ENCODE assay signal across 22 cellular contexts in genomic region chr1:184471686-184472085, GRCh38.
DNase-seq lines count a peak whose midpoint lies in the region; ATAC-seq, FAIRE-seq and TF ChIP-seq lines count a peak whose summit lies in the region.
"Had no signal": no experiment of that assay in that cellular context is flagged by ENCODE, and none has a peak within 500 bp of the region (broad histone marks: within the 10 kb centered on the region; RNA-seq: fewer than 3 reads in every experiment).

No MANE protein-coding gene starts in this region.

- H2BK5ac ChIP-seq in trophoblast cell (ENCODE audit: low read depth, low read length, poor library complexity) = no peak overlapping the region

- H2BK12ac ChIP-seq in trophoblast cell (ENCODE audit: low read length) = no peak overlapping the region

- peak; percentile 88 for FAIRE-seq in D721Med (lab: Jason Lieb, UNC)
- FAIRE-seq: A549, GM12891, GM18507 had no signal

- H3K23ac ChIP-seq in trophoblast cell (ENCODE audit: low read length) = no peak overlapping the region

- TF ChIP-seq CTCF in heart left ventricle (IDR thresholded peaks at IDR 0.05) = no peak
- TF ChIP-seq CTCF in D721Med (IDR thresholded peaks at IDR 0.05; ENCODE audit: insufficient read depth, missing control alignments) = no peak
- TF ChIP-seq CTCF in testis (IDR thresholded peaks at IDR 0.05) = no peak

- H3K9ac ChIP-seq in trophoblast cell (ENCODE audit: low read length) = no peak overlapping the region

- H4K12ac ChIP-seq in trophoblast cell (ENCODE audit: low read depth, low read length) = no peak overlapping the region

- H2AK5ac ChIP-seq in trophoblast cell (ENCODE audit: low read length) = no peak overlapping the region

- H3K79me1 ChIP-seq in trophoblast cell (ENCODE audit: low read length) = peaks cover 3% of the 10 kb centered on the region

- no peak overlapping the region for H3K18ac ChIP-seq in trophoblast cell (ENCODE audit: low read length)

- ATAC-seq in heart left ventricle (no peak), Right ventricle myocardium inferior (no peak)
- ATAC-seq: A549, HCT116 had no signal

- TF ChIP-seq POLR2A in heart left ventricle (IDR thresholded peaks at IDR 0.05) (no peak), testis (IDR thresholded peaks at IDR 0.05) (no peak)

- H3K9me3 ChIP-seq in heart left ventricle (peaks cover 0 to 26% (median 9%) of the 10 kb centered on the region in 12 donors), trophoblast cell (ENCODE audit: insufficient read depth, low read depth, low read length) (no peaks in the 10 kb centered on the region), testis (no peaks in the 10 kb centered on the region)

- 55 to 64% (median 57%) methylated on average over 5 of the region's 5 CpGs for WGBS in heart left ventricle, 4 donors
- no CpG with 5 or more reads among the region's 5 CpGs for WGBS in trophoblast cell (ENCODE audit: extremely low coverage, insufficient coverage, insufficient read length)
- WGBS in testis, 2 donors = 67 to 77% methylated on average over 5 of the region's 5 CpGs

- DNase-seq in heart left ventricle (no peak), Right ventricle myocardium inferior (ENCODE audit: missing footprints) (no peak), D721Med (ENCODE audit: insufficient read length, low spot score) (no peak), trophoblast cell (no peak), testis (no peak), GDM1 (lab: John Stamatoyannopoulos, UW) (no peak), NCI-H128 (lab: John Stamatoyannopoulos, UW; ENCODE audit: unreplicated experiment) (no peak)
- DNase-seq: AML-193; CD4-positive, alpha-beta T cell; DMS53; DND-41; EL; GOT3; H7; HFFc6 had no signal

- H3K27ac ChIP-seq in heart left ventricle (peak overlapping the region in 8 of 12 donors; percentile 8 to 75 (median 52)), trophoblast cell (ENCODE audit: low read depth, low read length) (no peak overlapping the region), testis (peak overlapping the region; percentile 18 to 55)
- H3K27ac ChIP-seq: 22Rv1, A549, C4-2B, HL-60 had no signal

- H3K14ac ChIP-seq in trophoblast cell (ENCODE audit: low read length) = no peak overlapping the region

- H2AFZ ChIP-seq in trophoblast cell (ENCODE audit: insufficient read depth, low read length, poor library complexity) = no peak overlapping the region

- H3K4me1 ChIP-seq in heart left ventricle (peaks cover 0 to 51% (median 15%) of the 10 kb centered on the region in 12 donors), trophoblast cell (ENCODE audit: control insufficient read depth in 1 of 2, insufficient read depth in 2 of 2, low read length in 2 of 2) (peaks cover 0 to 2% of the 10 kb centered on the region in 2 experiments), testis (peaks cover 13% of the 10 kb centered on the region)
- H3K4me1 ChIP-seq: A549 had no signal

- H3K36me3 ChIP-seq in heart left ventricle (peaks cover 0 to 7% (median 0%) of the 10 kb centered on the region in 9 donors), trophoblast cell (ENCODE audit: control insufficient read depth in 1 of 2, insufficient read depth in 2 of 2, low read length in 2 of 2) (no peaks in the 10 kb centered on the region), testis (ENCODE audit: low read depth, missing control alignments) (no peaks in the 10 kb centered on the region)

- H4K8ac ChIP-seq in trophoblast cell (ENCODE audit: low read depth, low read length) = no peak overlapping the region

- no peak overlapping the region for H3K4me2 ChIP-seq in trophoblast cell (ENCODE audit: low read length)
- H3K4me2 ChIP-seq: A549 had no signal

- H3K4me3 ChIP-seq in heart left ventricle (no peak overlapping the region), trophoblast cell (ENCODE audit: low read depth, low read length) (no peak overlapping the region), testis (no peak overlapping the region)
- H3K4me3 ChIP-seq: A549 had no signal

- H3K4ac ChIP-seq in trophoblast cell (ENCODE audit: low read depth, low read length) = peak overlapping the region; percentile 47

- H3K79me2 ChIP-seq in trophoblast cell (ENCODE audit: control insufficient read depth, insufficient read depth, low read length, poor library complexity) = no peaks in the 10 kb centered on the region

- H2BK120ac ChIP-seq in trophoblast cell (ENCODE audit: insufficient read depth, low read length, poor library complexity) = no peak overlapping the region

- no peak overlapping the region for H4K91ac ChIP-seq in trophoblast cell (ENCODE audit: low read depth, low read length)

- intact Hi-C loops in heart left ventricle (cut with DNase I) = no loop called here
- intact Hi-C loops in Right ventricle myocardium inferior (cut with DNase I) = no loop called here
- intact Hi-C loops in testis (cut with DNase I; ENCODE audit: low total_unique reads) = no loop called here

- H3K27me3 ChIP-seq in heart left ventricle (no peaks in the 10 kb centered on the region), trophoblast cell (ENCODE audit: insufficient read depth, low read length) (no peaks in the 10 kb centered on the region), testis (no peaks in the 10 kb centered on the region)
